8 cellular contexts compared by ENCODE assay signal in genomic region chr13:94620286-94620896, GRCh38. TPM values are rescaled to one million over a fixed set of nuclear protein-coding genes. Genes with fewer than 3 reads are reported as not detected.
DNase-seq lines count a peak whose midpoint lies in the region; ATAC-seq, FAIRE-seq and TF ChIP-seq lines count a peak whose summit lies in the region.

No MANE protein-coding gene starts in this region.

- CTCF ChIA-PET in MCF 10A (lab: Yijun Ruan, JAX): interaction anchor here (0.5 to 11.3 kb wide), 53 partner anchors 8 to 1016 kb away, joined by 3 to 240 read pairs (median 4); partner anchors contain the start of genes GPR180 and TGDS

- no peaks in the 10 kb centered on the region for H3K4me1 Mint-ChIP-seq in MCF 10A (ENCODE audit: insufficient read depth, unreplicated experiment)

- no peaks in the 10 kb centered on the region for H3K36me3 ChIP-seq in mucosa of descending colon (ENCODE audit: low read depth)

- H3K27ac Mint-ChIP-seq in MCF 10A (ENCODE audit: low read depth, unreplicated experiment): no peak overlapping the region

- no peak overlapping the region for H3K4me3 ChIP-seq in mucosa of descending colon

- no peaks in the 10 kb centered on the region for H3K4me1 ChIP-seq in mucosa of descending colon (ENCODE audit: low read depth)

- no peak for FAIRE-seq in D721Med (lab: Jason Lieb, UNC)

- H3K4me3 Mint-ChIP-seq in MCF 10A (ENCODE audit: unreplicated experiment): no peak overlapping the region

- POLR2A ChIA-PET in MCF 10A (lab: Yijun Ruan, JAX): interaction anchor here (0.7 to 1.7 kb wide), 8 partner anchors 15 to 534 kb away, joined by 3 to 7 read pairs (median 4); partner anchors contain the start of genes GPR180 and TGDS

- H3K9me3 ChIP-seq in mucosa of descending colon: no peaks in the 10 kb centered on the region

- peak; percentile 72 for TF ChIP-seq CTCF in D721Med (IDR thresholded peaks at IDR 0.05; ENCODE audit: insufficient read depth, missing control alignments)
- TF ChIP-seq CTCF in MCF 10A (IDR thresholded peaks at IDR 0.05; ENCODE audit: unreplicated experiment): peak; percentile 69
- peak; percentile 35 for TF ChIP-seq CTCF in mucosa of descending colon (IDR thresholded peaks at IDR 0.05)

- ATAC-seq in GM18861 (IDR thresholded peaks at IDR 0.05; ENCODE audit: unreplicated experiment) (peak; percentile 83), HG03039 (IDR thresholded peaks at IDR 0.05; ENCODE audit: unreplicated experiment) (peak; percentile 74), mucosa of descending colon (peak; percentile 70)

- H3K27me3 Mint-ChIP-seq in MCF 10A (ENCODE audit: insufficient read depth, unreplicated experiment): no peaks in the 10 kb centered on the region

- no peaks in the 10 kb centered on the region for H3K9me3 Mint-ChIP-seq in MCF 10A (ENCODE audit: unreplicated experiment)

- intact Hi-C loops in MCF 10A (cut with micrococcal nuclease) (loop anchor here (1.0 kb wide), 3 partner anchors 55 to 784 kb away; no protein-coding TSS in a partner anchor), mucosa of descending colon (cut with DNase I, micrococcal nuclease) (no loop called here)

- H3K36me3 Mint-ChIP-seq in MCF 10A (ENCODE audit: insufficient read depth, unreplicated experiment): peaks cover 51% of the 10 kb centered on the region

- no TSS peak for BruUV-seq in MCF 10A (replicated peaks; lab: Mats Ljungman, UMichigan)

- DNase-seq in D721Med (ENCODE audit: insufficient read length, low spot score): no peak
- peak; percentile 0 for DNase-seq in NCI-H2196 treated with DMSO at 0.1 percent for 48 hours (lab: John Stamatoyannopoulos, UW; ENCODE audit: unreplicated experiment)
- DNase-seq in MCF 10A (ENCODE audit: unreplicated experiment): peak; percentile 60
- DNase-seq in mucosa of descending colon: peak in 2 of 3 donors; percentile 30 to 51
- DNase-seq in C1 segment of cervical spinal cord (lab: John Stamatoyannopoulos, UW): no peak
- no peak for DNase-seq in occipital lobe (lab: John Stamatoyannopoulos, UW)

RNA-seq across cellular contexts. Expression of gene GPR180, which starts 18.7 kb away (rescaled TPM):
- total RNA-seq in MCF 10A (2022) (4.8 and 4.9 TPM in 2 replicates), mucosa of descending colon (1 to 10 TPM; 2.7 to 4.8 (median 3.8) TPM), occipital lobe (10.6 TPM)

RNA-seq across cellular contexts. Expression of gene TGDS, which starts 24.4 kb away (rescaled TPM):
- total RNA-seq in MCF 10A (2022) (14.1 and 16.8 TPM in 2 replicates), mucosa of descending colon (1 to 10 TPM; 6.7 to 8.7 (median 7.2) TPM), occipital lobe (7.0 TPM)

Comparison
In these comparisons a context has a peak if more than half of its experiments do, and no peak if none do; other contexts are left out.
1. DNase-seq: peak in NCI-H2196 treated with DMSO at 0.1 percent for 48 hours (single experiment), MCF 10A (single experiment) and mucosa of descending colon (2 of 3); none in D721Med (single experiment), C1 segment of cervical spinal cord (0 of 14) and occipital lobe (single experiment).
2. Peak in every context shown above with its lines, with median percentiles within 50 percentile points of each other: CTCF ChIP-seq and ATAC-seq.